Comparison of ENCODE assay signal across 20 cellular contexts in the genomic region with DNA sequence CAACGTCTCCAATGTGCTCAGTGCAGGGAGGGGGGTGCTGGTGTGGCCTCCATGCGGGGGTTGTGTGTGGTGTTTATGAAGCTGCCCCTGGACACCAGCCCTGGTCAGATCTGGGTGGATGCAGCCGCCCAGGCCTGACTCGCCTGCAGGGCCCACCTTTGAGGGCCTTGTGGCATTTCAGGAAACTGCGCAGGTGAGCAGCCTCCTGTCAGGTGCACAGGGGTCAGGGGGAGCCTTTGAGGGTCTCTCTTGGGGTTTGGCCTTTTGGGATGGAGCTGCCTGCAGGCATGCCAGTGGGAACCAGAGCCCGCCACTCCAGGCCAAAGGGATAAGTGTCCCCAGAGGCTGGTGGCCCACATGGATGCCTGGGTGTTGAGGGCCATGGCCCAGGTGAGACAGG. TPM values are rescaled to one million over a fixed set of nuclear protein-coding genes. Genes with fewer than 3 reads are reported as not detected.
A peak's percentile ranks its signal among the peaks of the same experiment; 100 is the strongest.
DNase-seq lines count a peak whose midpoint lies in the region; ATAC-seq and TF ChIP-seq lines count a peak whose summit lies in the region.
"Had no signal": no experiment of that assay in that cellular context is flagged by ENCODE, and none has a peak within 500 bp of the region (broad histone marks: within the 10 kb centered on the region; RNA-seq: fewer than 3 reads in every experiment).

No MANE protein-coding gene starts in this region.

- H3K27ac ChIP-seq in left ventricle myocardium inferior (replicated peaks) (no peak overlapping the region), lower lobe of right lung (no peak overlapping the region)
- H3K27ac ChIP-seq: 22Rv1; A549; BLaER1 treated with 17β-estradiol and CSF1 and Interleukin-3, amounts not matched to agents 10 nM and 100 nM; C4-2B had no signal

- H3K4me1 ChIP-seq in left ventricle myocardium inferior = no peaks in the 10 kb centered on the region
- no peaks in the 10 kb centered on the region for H3K4me1 ChIP-seq in lower lobe of right lung
- H3K4me1 ChIP-seq: A549; BLaER1 treated with 17β-estradiol and CSF1 and Interleukin-3, amounts not matched to agents 10 nM and 100 nM; Caco-2 had no signal

- no peak overlapping the region for H3K4me3 Mint-ChIP-seq in chondrocyte (ENCODE audit: unreplicated experiment)
- H3K4me3 Mint-ChIP-seq: B cell; CD4-positive, alpha-beta T cell; CD8-positive, alpha-beta T cell had no signal

- H3K36me3 Mint-ChIP-seq in chondrocyte (ENCODE audit: low read depth) = no peaks in the 10 kb centered on the region
- H3K36me3 Mint-ChIP-seq: CD8-positive, alpha-beta T cell had no signal

- no peaks in the 10 kb centered on the region for H3K4me1 Mint-ChIP-seq in chondrocyte (ENCODE audit: low read depth)
- H3K4me1 Mint-ChIP-seq: B cell had no signal

- H3K4me3 ChIP-seq in left ventricle myocardium inferior (no peak overlapping the region), lower lobe of right lung (no peak overlapping the region)
- H3K4me3 ChIP-seq: A549; BLaER1 treated with 17β-estradiol and CSF1 and Interleukin-3, amounts not matched to agents 10 nM and 100 nM had no signal

- no peaks in the 10 kb centered on the region for H3K9me3 Mint-ChIP-seq in chondrocyte (ENCODE audit: low read depth)
- H3K9me3 Mint-ChIP-seq: CD4-positive, alpha-beta T cell; CD8-positive, alpha-beta T cell had no signal

- H3K9me3 ChIP-seq in left ventricle myocardium inferior (replicated peaks) = no peaks in the 10 kb centered on the region
- no peaks in the 10 kb centered on the region for H3K9me3 ChIP-seq in lower lobe of right lung
- H3K9me3 ChIP-seq: A549; BLaER1 treated with 17β-estradiol and CSF1 and Interleukin-3, amounts not matched to agents 10 nM and 100 nM; Caco-2 had no signal

- peak; percentile 10 for DNase-seq in left cardiac atrium
- DNase-seq in left ventricle myocardium inferior = no peak
- peak; percentile 70 for DNase-seq in chondrocyte (ENCODE audit: low spot score)
- peak; percentile 41 for DNase-seq in lower lobe of right lung
- DNase-seq in posterior vena cava (ENCODE audit: low spot score) = peak; percentile 73
- no peak for DNase-seq in NCI-H82 treated with DMSO at 0.1 percent for 48 hours (lab: John Stamatoyannopoulos, UW; ENCODE audit: unreplicated experiment)
- DNase-seq: AML-193; Caco-2; Calu3; CD4-positive, alpha-beta T cell; CD8-positive, alpha-beta T cell; DMS79 treated with DMSO at 0.1 percent for 48 hours; GF-D8 had no signal

- peaks cover 70% of the 10 kb centered on the region for H3K27me3 ChIP-seq in left ventricle myocardium inferior (ENCODE audit: low read depth)
- peaks cover 25% of the 10 kb centered on the region for H3K27me3 ChIP-seq in lower lobe of right lung (ENCODE audit: low read depth)

- no peak for TF ChIP-seq CTCF in left ventricle myocardium inferior (IDR thresholded peaks at IDR 0.05; ENCODE audit: borderline replicate concordance)
- no peak for TF ChIP-seq CTCF in chondrocyte (IDR thresholded peaks at IDR 0.05)
- TF ChIP-seq CTCF in lower lobe of right lung (IDR thresholded peaks at IDR 0.05) = no peak

- ATAC-seq in left cardiac atrium (no peak), lower lobe of right lung (no peak), HG03097 (IDR thresholded peaks at IDR 0.05; ENCODE audit: low FRiP score, unreplicated experiment) (no peak), HG03108 (IDR thresholded peaks at IDR 0.05; ENCODE audit: unreplicated experiment) (no peak)
- ATAC-seq: A549; CD8-positive, alpha-beta T cell had no signal

- H3K27me3 Mint-ChIP-seq in chondrocyte (ENCODE audit: low read depth) = peaks cover 29% of the 10 kb centered on the region

- H3K36me3 ChIP-seq in left ventricle myocardium inferior = no peaks in the 10 kb centered on the region
- no peaks in the 10 kb centered on the region for H3K36me3 ChIP-seq in lower lobe of right lung
- H3K36me3 ChIP-seq: BLaER1 treated with 17β-estradiol and CSF1 and Interleukin-3, amounts not matched to agents 10 nM and 100 nM had no signal

- intact Hi-C loops in left cardiac atrium (cut with DNase I) (no loop called here), left ventricle myocardium inferior (cut with micrococcal nuclease) (no loop called here), lower lobe of right lung (cut with DNase I) (no loop called here), posterior vena cava (cut with DNase I) (no loop called here)

- no peak overlapping the region for H3K27ac Mint-ChIP-seq in chondrocyte (ENCODE audit: unreplicated experiment)
- H3K27ac Mint-ChIP-seq: B cell; CD4-positive, alpha-beta T cell; CD8-positive, alpha-beta T cell had no signal

RNA-seq across cellular contexts. Expression of gene ADRA2C, which starts 45.4 kb away (rescaled TPM):
- total RNA-seq in left cardiac atrium (1 to 10 TPM; 6.8 TPM), left ventricle myocardium inferior (4.5 TPM), chondrocyte (0.99 to 1.6 TPM (median 1.5 TPM) in 3 replicates), lower lobe of right lung (2.5 TPM), posterior vena cava (10 to 100 TPM; 56.4 to 61.5 TPM)
- total RNA-seq: B cell; CD4-positive, alpha-beta T cell; CD8-positive, alpha-beta T cell had no signal

Comparison
In these comparisons a context has a peak if more than half of its experiments do, and no peak if none do; other contexts are left out.
1. DNase-seq: peak in left cardiac atrium (single experiment), chondrocyte (single experiment), lower lobe of right lung (single experiment) and posterior vena cava (single experiment); none in left ventricle myocardium inferior (single experiment) and NCI-H82 treated with DMSO at 0.1 percent for 48 hours (single experiment).
2. RNA of gene ADRA2C, which starts 45.4 kb away (total RNA-seq): 56.4 to 61.5 TPM in posterior vena cava; 6.8 TPM in left cardiac atrium, 4.5 TPM in left ventricle myocardium inferior (single experiment), 2.5 TPM in lower lobe of right lung (single experiment) and 0.99 to 1.6 TPM in chondrocyte; every median in the first group is over 4 times any median in the second.